ENCODE assay signal across 1 cellular context in genomic region chr16:67407176-67407787, GRCh38.
TF ChIP-seq lines count a peak whose summit lies in the region.

No MANE protein-coding gene starts in this region.

TF ChIP-seq in SK-N-SH, 30 proteins besides CTCF, POLR2A, EP300 and RAD21 (continued from another document):
- no peak for TF ChIP-seq REST (IDR thresholded peaks at IDR 0.05; ENCODE audit: low read depth, low read length)
- no peak for TF ChIP-seq TAF1 (IDR thresholded peaks at IDR 0.05; ENCODE audit: borderline replicate concordance, low read depth, low read length)
- TF ChIP-seq MEF2A (IDR thresholded peaks at IDR 0.05; ENCODE audit: borderline replicate concordance, low read depth) = no peak
- TF ChIP-seq PBX3 (IDR thresholded peaks at IDR 0.05) = no peak
- TF ChIP-seq NFIC (IDR thresholded peaks at IDR 0.05; ENCODE audit: borderline replicate concordance) = no peak
- no peak for TF ChIP-seq RCOR1 (IDR thresholded peaks at IDR 0.05; ENCODE audit: low read length)
- TF ChIP-seq ELF1 (IDR thresholded peaks at IDR 0.05) = no peak
- TF ChIP-seq GATA2 (CRISPR knock-in tag; IDR thresholded peaks at IDR 0.05) = no peak
- no peak for TF ChIP-seq USF2 (IDR thresholded peaks at IDR 0.05; ENCODE audit: borderline replicate concordance, low read depth, low read length)
- no peak for TF ChIP-seq YY1 (IDR thresholded peaks at IDR 0.05; ENCODE audit: low read depth)
